Comparison of ENCODE assay signal across 7 cellular contexts in the genomic region with DNA sequence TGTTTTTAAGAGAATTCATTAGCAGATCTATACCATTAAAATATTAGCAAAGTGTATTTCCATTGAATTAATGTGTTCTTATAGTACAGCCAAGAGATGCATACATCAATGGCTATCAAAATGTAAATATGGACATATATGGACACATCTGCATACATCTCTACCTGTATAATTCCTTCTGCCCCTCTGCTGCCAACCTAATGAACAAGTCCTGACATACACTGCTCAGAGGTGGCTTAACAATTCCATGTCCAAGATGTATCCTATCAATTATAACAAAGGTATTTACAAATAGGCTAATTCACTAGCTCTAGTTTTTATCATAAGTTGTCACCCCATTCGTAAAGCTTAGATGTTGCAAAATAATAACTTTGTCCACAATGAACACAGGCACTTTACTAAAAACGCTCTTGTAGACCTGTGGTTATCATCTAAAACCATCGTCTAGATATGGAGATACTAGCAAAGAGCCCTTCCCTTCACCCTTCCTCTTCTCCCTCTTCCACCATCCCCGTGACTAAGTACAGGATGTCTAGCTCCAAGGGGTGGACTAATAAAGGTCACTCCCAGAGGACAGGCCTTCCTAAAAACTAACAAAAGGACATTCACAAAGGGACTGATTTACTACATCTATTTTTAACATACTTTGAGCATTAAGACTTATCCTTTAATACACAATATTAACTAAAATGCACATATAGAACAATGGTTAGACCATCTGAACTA.
DNase-seq lines count a peak whose midpoint lies in the region; ATAC-seq, FAIRE-seq and TF ChIP-seq lines count a peak whose summit lies in the region.
"Not testable (repeated sequence)": the region's sequence is repeated elsewhere in the genome, so short reads cannot be mapped to it uniquely, and the experiment has no call there.

No MANE protein-coding gene starts in this region.

- H3K4me1 Mint-ChIP-seq in activated T-helper 17 cell treated with anti-CD3 and anti-CD28 coated beads, Interleukin-2, amount 50 U/mL, for 72 hours: peaks cover 22% of the 10 kb centered on the region
- peaks cover 31% of the 10 kb centered on the region for H3K4me1 Mint-ChIP-seq in endodermal cell
- peaks cover 33% of the 10 kb centered on the region for H3K4me1 Mint-ChIP-seq in mesothelial cell of epicardium

- CTCF ChIA-PET in PC-9 (lab: Charles Lee); GM12878 (lab: Yijun Ruan, JAX): not testable (repeated sequence)

- not testable (repeated sequence) for H3K9me2 ChIP-seq in GM23248 (ENCODE audit: insufficient read depth); PC-9 (ENCODE audit: insufficient read depth)

- not testable (repeated sequence) for H3K9ac ChIP-seq in GM23248; GM12878 (ENCODE audit: control insufficient read depth, insufficient read depth, low read length); endodermal cell (ENCODE audit: extremely low read depth, low read length, poor library complexity, severe bottlenecking)

- not testable (repeated sequence) for TF ChIP-seq CTCF in PC-9 (conservative IDR thresholded peaks at IDR 0.05); GM12878 (IDR thresholded peaks at IDR 0.05 in 2 of 3, conservative IDR thresholded peaks at IDR 0.05 in 1 of 3; ENCODE audit: control insufficient read depth in 2 of 3, extremely low read depth in 1 of 3, insufficient read depth in 1 of 3, low read depth in 3 of 3, low read length in 3 of 3); endodermal cell (conservative IDR thresholded peaks at IDR 0.05); mesothelial cell of epicardium (IDR thresholded peaks at IDR 0.05; ENCODE audit: unreplicated experiment); psoas muscle (IDR thresholded peaks at IDR 0.05)

- TF ChIP-seq RAD21 in GM12878 (IDR thresholded peaks at IDR 0.05; ENCODE audit: insufficient read depth, low read depth, low read length): not testable (repeated sequence)

- H3K9me3 ChIP-seq in GM23248 (ENCODE audit: low read depth); PC-9 (ENCODE audit: insufficient read depth, low read depth); GM12878 (replicated peaks; ENCODE audit: control insufficient read depth, insufficient read depth, low read length); endodermal cell (ENCODE audit: control insufficient read depth, low read length); psoas muscle: not testable (repeated sequence)

- in situ Hi-C loops in GM23248 (cut with MboI); GM12878 (cut with MboI): not testable (repeated sequence)

- H2AFZ ChIP-seq in GM23248; PC-9; GM12878 (ENCODE audit: control insufficient read depth, low read depth, low read length): not testable (repeated sequence)

- H3F3A ChIP-seq in GM23248 (ENCODE audit: insufficient read depth) (peaks cover 28% of the 10 kb centered on the region), PC-9 (ENCODE audit: insufficient read depth, low read depth) (peaks cover 51% of the 10 kb centered on the region)

- H3K36me3 Mint-ChIP-seq in activated T-helper 17 cell treated with anti-CD3 and anti-CD28 coated beads, Interleukin-2, amount 50 U/mL, for 72 hours (ENCODE audit: low read depth): peaks cover 55% of the 10 kb centered on the region
- H3K36me3 Mint-ChIP-seq in endodermal cell (ENCODE audit: low read depth) (peaks cover 28% of the 10 kb centered on the region), mesothelial cell of epicardium (peaks cover 30% of the 10 kb centered on the region)

- not testable (repeated sequence) for TF ChIP-seq POLR2A in GM12878 (IDR thresholded peaks at IDR 0.05; ENCODE audit: low read depth, low read length)

- H3K4me1 ChIP-seq in GM23248 (ENCODE audit: insufficient read depth) (peaks cover 19% of the 10 kb centered on the region), PC-9 (replicated peaks; ENCODE audit: insufficient read depth) (peaks cover 20% of the 10 kb centered on the region)
- H3K4me1 ChIP-seq in GM12878 (ENCODE audit: control insufficient read depth, insufficient read depth, low read length); endodermal cell (ENCODE audit: control insufficient read depth, insufficient read depth, low read length); psoas muscle: not testable (repeated sequence)

- H4K20me1 ChIP-seq in GM23248 (ENCODE audit: insufficient read depth): peaks cover 42% of the 10 kb centered on the region
- H4K20me1 ChIP-seq in PC-9 (ENCODE audit: insufficient read depth): peaks cover 63% of the 10 kb centered on the region
- not testable (repeated sequence) for H4K20me1 ChIP-seq in GM12878 (ENCODE audit: control insufficient read depth, insufficient read depth)

- H3K4me3 Mint-ChIP-seq in activated T-helper 17 cell treated with anti-CD3 and anti-CD28 coated beads, Interleukin-2, amount 50 U/mL, for 72 hours: peak overlapping the region; percentile 98
- not testable (repeated sequence) for H3K4me3 Mint-ChIP-seq in endodermal cell, mesothelial cell of epicardium

- RAD21 ChIA-PET in GM12878 (lab: Charles Lee; ENCODE audit: unreplicated experiment): interaction anchor here (0.9 kb wide), 1 partner anchor 51 kb away, joined by 3 read pairs; no protein-coding TSS in a partner anchor

- FAIRE-seq in GM12878 (lab: Jason Lieb, UNC): not testable (repeated sequence)

- H3K4me2 ChIP-seq in GM23248 (ENCODE audit: unreplicated experiment) (peak overlapping the region; percentile 42), PC-9 (peak overlapping the region; percentile 88), GM12878 (ENCODE audit: control insufficient read depth, insufficient read depth) (0 out of 2 replicates have a peak overlapping the region, but pooled peaks have one; percentile 9)

- not testable (repeated sequence) for H3K27me3 ChIP-seq in GM23248 (replicated peaks; ENCODE audit: insufficient read depth); PC-9 (ENCODE audit: insufficient read depth, low read depth); GM12878 (replicated peaks in 1 of 2; ENCODE audit: control insufficient read depth in 2 of 2, insufficient read depth in 2 of 2, low read length in 1 of 2); endodermal cell (ENCODE audit: control insufficient read depth, insufficient read depth, low read length, poor library complexity, severe bottlenecking); psoas muscle (ENCODE audit: insufficient read depth in 3 of 3, low read length in 2 of 3)

- H3K9me3 Mint-ChIP-seq in activated T-helper 17 cell treated with anti-CD3 and anti-CD28 coated beads, Interleukin-2, amount 50 U/mL, for 72 hours; endodermal cell; mesothelial cell of epicardium: not testable (repeated sequence)

- H3K79me2 ChIP-seq in GM23248 (ENCODE audit: insufficient read depth) (peaks cover 87% of the 10 kb centered on the region), PC-9 (ENCODE audit: low read depth) (peaks cover 83% of the 10 kb centered on the region), GM12878 (ENCODE audit: control insufficient read depth, insufficient read depth, low read length) (peaks cover 37% of the 10 kb centered on the region)

- not testable (repeated sequence) for ATAC-seq in activated T-helper 17 cell treated with anti-CD3 and anti-CD28 coated beads, Interleukin-2, amount 50 U/mL, for 72 hours (replicated peaks); GM12878; psoas muscle

- not testable (repeated sequence) for DNase-seq in GM23248; PC-9; GM12878 (ENCODE audit: low read depth, low spot score); endodermal cell; mesothelial cell of epicardium (ENCODE audit: low spot score in 2 of 2, unreplicated experiment in 2 of 2); psoas muscle

- 92 to 95% methylated on average over 4 of the region's 4 CpGs for WGBS in GM23248 (ENCODE audit: low coverage in 1 of 2, low lambda C conversion rate in 2 of 2, missing lambda C conversion rate in 2 of 2), 2 experiments
- WGBS in GM12878 (ENCODE audit: insufficient coverage, insufficient replicate concordance, low lambda C conversion rate, missing lambda C conversion rate): 73% methylated on average over 4 of the region's 4 CpGs
- WGBS in endodermal cell (ENCODE audit: insufficient coverage in 1 of 2, insufficient read length in 1 of 2), 2 experiments: 94 to 100% methylated on average over 2 to 4 of the region's 4 CpGs
- WGBS in psoas muscle, 3 donors: 64 to 69% (median 67%) methylated on average over 4 of the region's 4 CpGs

- H3K27ac Mint-ChIP-seq in activated T-helper 17 cell treated with anti-CD3 and anti-CD28 coated beads, Interleukin-2, amount 50 U/mL, for 72 hours; endodermal cell: not testable (repeated sequence)
- peak overlapping the region; percentile 40 for H3K27ac Mint-ChIP-seq in mesothelial cell of epicardium

- BruUV-seq in PC-9 (replicated peaks; lab: Mats Ljungman, UMichigan); GM12878 (replicated peaks; lab: Mats Ljungman, UMichigan): not testable (repeated sequence)

- POLR2A ChIA-PET in PC-9 (lab: Charles Lee; ENCODE audit: unreplicated experiment): interaction anchor here (0.7 kb wide), 1 partner anchor 50 kb away, joined by 3 read pairs; no protein-coding TSS in a partner anchor
- POLR2A ChIA-PET in GM12878 (lab: Charles Lee): not testable (repeated sequence)

- H3K27me3 Mint-ChIP-seq in activated T-helper 17 cell treated with anti-CD3 and anti-CD28 coated beads, Interleukin-2, amount 50 U/mL, for 72 hours; endodermal cell (ENCODE audit: insufficient read depth); mesothelial cell of epicardium (ENCODE audit: low read depth): not testable (repeated sequence)

- SMC1A ChIA-PET in GM12878 (lab: Charles Lee; ENCODE audit: uncharacterized antibody, unreplicated experiment): interaction anchor here (0.7 to 0.8 kb wide), 2 partner anchors 17 to 92 kb away, joined by 3 read pairs; no protein-coding TSS in a partner anchor

- H3K36me3 ChIP-seq in GM23248 (ENCODE audit: low read depth): peaks cover 12% of the 10 kb centered on the region; the same call in 1 of the 2 replicates
- peaks cover 12% of the 10 kb centered on the region for H3K36me3 ChIP-seq in PC-9 (ENCODE audit: low read depth)
- H3K36me3 ChIP-seq in GM12878 (ENCODE audit: control insufficient read depth in 2 of 2, insufficient read depth in 2 of 2, low read length in 1 of 2); psoas muscle (ENCODE audit: insufficient read depth in 1 of 2, low read depth in 1 of 2): not testable (repeated sequence)
- peaks cover 15% of the 10 kb centered on the region for H3K36me3 ChIP-seq in endodermal cell (ENCODE audit: control insufficient read depth, insufficient read depth, low read length)

- intact Hi-C loops in PC-9 (cut with micrococcal nuclease; ENCODE audit: unreplicated experiment); GM12878 (cut with micrococcal nuclease; ENCODE audit: unreplicated experiment); psoas muscle (cut with DNase I): not testable (repeated sequence)

- TF ChIP-seq EP300 in GM12878 (IDR thresholded peaks at IDR 0.05; ENCODE audit: borderline replicate concordance in 1 of 2, control insufficient read depth in 1 of 2, low read depth in 2 of 2, low read length in 2 of 2): not testable (repeated sequence)

- H3K4me3 ChIP-seq in GM23248: peak overlapping the region; percentile 16; the same call in 1 of the 2 replicates
- H3K4me3 ChIP-seq in PC-9, GM12878: not testable (repeated sequence)
- peak overlapping the region; percentile 55 for H3K4me3 ChIP-seq in endodermal cell (ENCODE audit: low read length)
- H3K4me3 ChIP-seq in psoas muscle: peak overlapping the region; percentile 99

- H3K27ac ChIP-seq in GM23248; PC-9; GM12878 (ENCODE audit: control insufficient read depth, insufficient read depth); endodermal cell (ENCODE audit: low read depth, low read length); psoas muscle: not testable (repeated sequence)

Comparison
In these comparisons a context has a peak if more than half of its experiments do, and no peak if none do; other contexts are left out.
1. H3K4me2 ChIP-seq: peak in every context shown above with its lines; median percentile 88 in PC-9; 42 in GM23248; 9 in GM12878.